ENCODE assay signal across 7 cellular contexts in the genomic region with DNA sequence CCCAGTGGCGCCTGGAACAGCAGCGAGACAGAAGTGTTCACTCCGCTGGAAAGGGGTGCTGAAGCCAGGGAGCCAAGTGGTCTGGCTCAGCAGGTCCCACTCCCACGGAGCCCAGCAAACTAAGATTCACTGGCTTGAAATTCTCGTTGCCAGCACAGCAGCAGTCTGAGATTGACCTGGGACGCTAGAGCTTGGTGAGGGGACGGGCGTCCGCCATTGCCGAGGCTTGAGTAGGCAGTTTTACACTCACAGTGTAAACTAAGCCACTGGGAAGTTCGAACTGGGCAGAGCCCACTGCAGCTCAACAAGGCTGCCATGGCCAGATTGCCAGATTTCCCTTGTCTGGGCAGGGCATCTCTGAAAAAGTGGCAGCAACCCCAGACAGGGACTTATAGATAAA.
"Had no signal": no experiment of that assay in that cellular context is flagged by ENCODE, and none has a peak within 500 bp of the region (broad histone marks: within the 10 kb centered on the region; RNA-seq: fewer than 3 reads in every experiment).

No MANE protein-coding gene starts in this region.

- H3K27me3 Mint-ChIP-seq: IgD-negative memory B cell had no signal

- H3K4me3 Mint-ChIP-seq: IgD-negative memory B cell had no signal

- DNase-seq: IMR-90, KBM-7 had no signal

- H3K27ac Mint-ChIP-seq: IgD-negative memory B cell had no signal

- ATAC-seq: HepG2, K562 had no signal

- H3K4me1 Mint-ChIP-seq: IgD-negative memory B cell had no signal

- FAIRE-seq: HepG2, HTR-8/SVneo, K562 had no signal

- H3K4me3 ChIP-seq: K562 had no signal

- H3K27ac ChIP-seq: HL-60 had no signal
